8 cellular contexts compared by ENCODE assay signal in genomic region chr10:50577681-50578350, GRCh38. TPM values are rescaled to one million over a fixed set of nuclear protein-coding genes. Genes with fewer than 3 reads are reported as not detected.
DNase-seq lines count a peak whose midpoint lies in the region; ATAC-seq, FAIRE-seq and TF ChIP-seq lines count a peak whose summit lies in the region.

No MANE protein-coding gene starts in this region.

- POLR2A ChIA-PET in H1 (lab: Charles Lee; ENCODE audit: partially characterized antibody) = no interaction called here
- POLR2A ChIA-PET in CD8-positive, alpha-beta T cell (lab: Charles Lee) = interaction anchor here (0.6 kb wide), 1 partner anchor 47 kb away, joined by 3 read pairs; no protein-coding TSS in a partner anchor

- H3K36me3 ChIP-seq in H1 (ENCODE audit: control insufficient read depth in 2 of 4, insufficient read depth in 4 of 4, low read length in 3 of 4) = no peaks in the 10 kb centered on the region
- H3K36me3 ChIP-seq in CD8-positive, alpha-beta T cell (ENCODE audit: insufficient read depth, low read length) = no peaks in the 10 kb centered on the region

- DNase-seq in NCI-H2029 (lab: John Stamatoyannopoulos, UW) = peak; percentile 34
- no peak for DNase-seq in H1 (ENCODE audit: low read depth in 1 of 2, low spot score in 2 of 2)
- no peak for DNase-seq in progenitor cell of endocrine pancreas (ENCODE audit: low spot score, unreplicated experiment)
- DNase-seq in amniotic stem cell (lab: John Stamatoyannopoulos, UW) = no peak
- no peak for DNase-seq in CD8-positive, alpha-beta T cell

- no peak overlapping the region for H4K8ac ChIP-seq in H1 (ENCODE audit: extremely low read depth, insufficient read depth, low read length)

- no peaks in the 10 kb centered on the region for H3K27me3 ChIP-seq in H1 (replicated peaks in 1 of 4; ENCODE audit: control insufficient read depth in 3 of 4, extremely low read depth in 1 of 4, insufficient read depth in 3 of 4, low read length in 3 of 4)
- no peaks in the 10 kb centered on the region for H3K27me3 ChIP-seq in CD8-positive, alpha-beta T cell (ENCODE audit: insufficient read depth, low read length)

- no peak overlapping the region for H3K27ac ChIP-seq in H1 (ENCODE audit: low read depth, low read length)
- H3K27ac ChIP-seq in CD8-positive, alpha-beta T cell (ENCODE audit: low read depth, low read length) = no peak overlapping the region

- H4K20me1 ChIP-seq in H1 (replicated peaks in 1 of 2; ENCODE audit: control insufficient read depth in 1 of 2, insufficient read depth in 2 of 2, low read length in 2 of 2) = no peaks in the 10 kb centered on the region

- no peak overlapping the region for H3K18ac ChIP-seq in H1 (ENCODE audit: extremely low read depth, low read length)

- H4K5ac ChIP-seq in H1 (ENCODE audit: insufficient read length, low read depth, low read length) = no peak overlapping the region

- H2AK5ac ChIP-seq in H1 (ENCODE audit: low read depth, low read length) = no peak overlapping the region

- TF ChIP-seq CTCF in H1 (IDR thresholded peaks at IDR 0.05; ENCODE audit: control extremely low read depth in 1 of 3, insufficient read depth in 1 of 3, low read depth in 1 of 3, low read length in 3 of 3) = no peak
- no peak for TF ChIP-seq CTCF in progenitor cell of endocrine pancreas (IDR thresholded peaks at IDR 0.05; ENCODE audit: unreplicated experiment)
- no peak for TF ChIP-seq CTCF in CD8-positive, alpha-beta T cell (IDR thresholded peaks at IDR 0.05)

- H3K14ac ChIP-seq in H1 (ENCODE audit: insufficient read length) = no peak overlapping the region

- H3K79me2 ChIP-seq in H1 (ENCODE audit: control insufficient read depth in 1 of 2, insufficient read depth in 2 of 2, low read length in 2 of 2) = peaks cover 0 to 58% of the 10 kb centered on the region in 2 experiments; a peak in 2 of 4 replicates

- H3K9ac ChIP-seq in H1 (replicated peaks in 1 of 4; ENCODE audit: extremely low read depth in 1 of 4, low read depth in 3 of 4, low read length in 3 of 4) = no peak overlapping the region

- no peak overlapping the region for H2BK5ac ChIP-seq in H1 (ENCODE audit: low read depth, low read length)

- H3K4me1 ChIP-seq in H1 (replicated peaks in 1 of 4; ENCODE audit: control insufficient read depth in 3 of 4, insufficient read depth in 4 of 4, low read length in 3 of 4) = peaks cover 4 to 8% (median 5%) of the 10 kb centered on the region in 4 experiments; a peak in 4 of 7 replicates
- H3K4me1 ChIP-seq in CD8-positive, alpha-beta T cell (ENCODE audit: insufficient read depth, low read length) = no peaks in the 10 kb centered on the region

- H3K4me1 Mint-ChIP-seq in progenitor cell of endocrine pancreas (ENCODE audit: low read depth) = peaks cover 52% of the 10 kb centered on the region
- peaks cover 74% of the 10 kb centered on the region for H3K4me1 Mint-ChIP-seq in CD8-positive, alpha-beta T cell (ENCODE audit: low read depth)

- CTCF ChIA-PET in H1 (lab: Charles Lee; ENCODE audit: partially characterized antibody) = interaction anchor here (0.6 to 5.1 kb wide), 12 partner anchors 8 to 493 kb away, joined by 3 to 30 read pairs (median 8); no protein-coding TSS in a partner anchor
- CTCF ChIA-PET in CD8-positive, alpha-beta T cell (lab: Charles Lee) = interaction anchor here (2.0 kb wide), 1 partner anchor 76 kb away, joined by 5 read pairs; no protein-coding TSS in a partner anchor

- H3K27ac Mint-ChIP-seq in progenitor cell of endocrine pancreas = peak overlapping the region; percentile 68
- H3K27ac Mint-ChIP-seq in CD8-positive, alpha-beta T cell = no peak overlapping the region

- no peak overlapping the region for H2BK120ac ChIP-seq in H1 (replicated peaks; ENCODE audit: low read depth, low read length)

- no peak for TF ChIP-seq POLR2A in H1 (IDR thresholded peaks at IDR 0.05; ENCODE audit: control extremely low read depth in 1 of 2, low read depth in 2 of 2, low read length in 2 of 2)

- H2BK12ac ChIP-seq in H1 (ENCODE audit: low read depth, low read length) = no peak overlapping the region

- ATAC-seq in GM18907 (IDR thresholded peaks at IDR 0.05; ENCODE audit: unreplicated experiment) (peak; percentile 77), HG02840 (IDR thresholded peaks at IDR 0.05; ENCODE audit: low FRiP score, unreplicated experiment) (no peak), HG03571 (IDR thresholded peaks at IDR 0.05; ENCODE audit: unreplicated experiment) (no peak)
- ATAC-seq in CD8-positive, alpha-beta T cell = no peak

- H3K23ac ChIP-seq in H1 (ENCODE audit: insufficient read length) = no peak overlapping the region

- 89% methylated on average over 7 of the region's 7 CpGs; no CpG with 5 or more reads in 1 of the 2 experiments for whole genome bisulfite sequencing in H1 (ENCODE audit: extremely low coverage in 1 of 2, insufficient coverage in 1 of 2, insufficient read length in 1 of 2, insufficient replicate concordance in 2 of 2, low coverage in 1 of 2, low lambda C conversion rate in 2 of 2, missing lambda C conversion rate in 1 of 2), 2 experiments

- intact Hi-C loops in CD8-positive, alpha-beta T cell (cut with DNase I, micrococcal nuclease) = loop anchor here in 1 of 2 experiments (5.0 kb wide), 1 partner anchor 44 kb away; the partner anchor contains the start of gene SGMS1

- H3K4me3 Mint-ChIP-seq in progenitor cell of endocrine pancreas (ENCODE audit: low read depth) = no peak overlapping the region
- H3K4me3 Mint-ChIP-seq in CD8-positive, alpha-beta T cell = no peak overlapping the region

- peaks cover 6% of the 10 kb centered on the region for H3K36me3 Mint-ChIP-seq in progenitor cell of endocrine pancreas (ENCODE audit: insufficient read depth)
- peaks cover 5% of the 10 kb centered on the region for H3K36me3 Mint-ChIP-seq in CD8-positive, alpha-beta T cell

- no peak for TF ChIP-seq EP300 in H1 (IDR thresholded peaks at IDR 0.05; ENCODE audit: borderline replicate concordance in 1 of 2, low read depth in 2 of 2, low read length in 2 of 2)

- H3K4me2 ChIP-seq in H1 (ENCODE audit: insufficient read depth in 1 of 2, low read depth in 2 of 2, low read length in 2 of 2) = no peak overlapping the region

- no peak for TF ChIP-seq RAD21 in H1 (IDR thresholded peaks at IDR 0.05 in 1 of 2, conservative IDR thresholded peaks at IDR 0.05 in 1 of 2; ENCODE audit: low read depth in 2 of 2, low read length in 2 of 2)

- H3K23me2 ChIP-seq in H1 (ENCODE audit: low read depth, low read length) = no peaks in the 10 kb centered on the region

- no peak overlapping the region for H2AFZ ChIP-seq in H1 (ENCODE audit: low read length)

- peaks cover 14% of the 10 kb centered on the region for H3K9me3 Mint-ChIP-seq in progenitor cell of endocrine pancreas (ENCODE audit: low read depth)
- H3K9me3 Mint-ChIP-seq in CD8-positive, alpha-beta T cell = no peaks in the 10 kb centered on the region

- H3K79me1 ChIP-seq in H1 (ENCODE audit: low read depth, low read length) = peaks cover 5% of the 10 kb centered on the region

- no peak overlapping the region for H2BK20ac ChIP-seq in H1 (ENCODE audit: low read length)

- peak; percentile 52 for FAIRE-seq in H1 (lab: Jason Lieb, UNC)

- no peak overlapping the region for H4K91ac ChIP-seq in H1 (replicated peaks; ENCODE audit: insufficient read length, low read length)

- H3K4ac ChIP-seq in H1 (replicated peaks; ENCODE audit: insufficient read length, low read depth, low read length) = no peak overlapping the region

- H2BK15ac ChIP-seq in H1 (ENCODE audit: low read length) = no peak overlapping the region

- H3K4me3 ChIP-seq in H1 (ENCODE audit: extremely low read depth in 1 of 4, insufficient read depth in 2 of 4, low read depth in 3 of 4, low read length in 4 of 4) = no peak overlapping the region
- H3K4me3 ChIP-seq in CD8-positive, alpha-beta T cell (ENCODE audit: low read depth, low read length) = no peak overlapping the region

- no peaks in the 10 kb centered on the region for H3K27me3 Mint-ChIP-seq in progenitor cell of endocrine pancreas
- H3K27me3 Mint-ChIP-seq in CD8-positive, alpha-beta T cell (ENCODE audit: low read depth) = no peaks in the 10 kb centered on the region

- H3K9me3 ChIP-seq in H1 (ENCODE audit: insufficient read depth in 2 of 2, low read depth in 1 of 2, low read length in 1 of 2) = no peaks in the 10 kb centered on the region
- no peaks in the 10 kb centered on the region for H3K9me3 ChIP-seq in CD8-positive, alpha-beta T cell (ENCODE audit: low read length)

- no peak overlapping the region for H3K56ac ChIP-seq in H1 (replicated peaks; ENCODE audit: insufficient read length, low read depth, low read length)

TF ChIP-seq in H1, 55 proteins besides CTCF, POLR2A, EP300 and RAD21 (continues in another document):
- TF ChIP-seq SP4 (IDR thresholded peaks at IDR 0.05; ENCODE audit: low read length) = no peak
- no peak for TF ChIP-seq PHF8 (conservative IDR thresholded peaks at IDR 0.05; ENCODE audit: low read depth, low read length)
- TF ChIP-seq TBP (IDR thresholded peaks at IDR 0.05; ENCODE audit: low read depth, low read length) = no peak
- TF ChIP-seq CHD1 (IDR thresholded peaks at IDR 0.05; ENCODE audit: low read depth, low read length) = no peak
- no peak for TF ChIP-seq ATF2 (IDR thresholded peaks at IDR 0.05; ENCODE audit: low read length)
- no peak for TF ChIP-seq TAF7 (optimal IDR thresholded peaks at IDR 0.05; ENCODE audit: borderline replicate concordance, low read depth, low read length)
- TF ChIP-seq HDAC2 (IDR thresholded peaks at IDR 0.05; ENCODE audit: borderline replicate concordance in 1 of 2, low read depth in 2 of 2, low read length in 2 of 2) = no peak
- no peak for TF ChIP-seq CBX5 (IDR thresholded peaks at IDR 0.05; ENCODE audit: low read depth, low read length)

RNA-seq across cellular contexts. Expression of gene SGMS1, which starts 45.9 kb away (rescaled TPM):
- 12.7 and 15.6 TPM in 2 replicates for total RNA-seq in H1 (2021; fragmentation: NEBNext Ultra II Directional; extraction: Animal tissue kit (Norgen Biotek cat#: 25700))
- 4.8 and 6.0 TPM in 2 replicates for polyA plus RNA-seq in H1 (2011; rRNA removed)
- polyA plus RNA-seq in H1 (2011; cell fraction: cytosol; rRNA removed) = 6.7 TPM
- 12.3 TPM for polyA plus RNA-seq in H1 (2011; cell fraction: nucleus; rRNA removed)
- polyA plus RNA-seq in H1 (2012, experiment 1 of 2) = 9.0 to 10.5 TPM (median 10.5 TPM) in 4 replicates
- polyA plus RNA-seq in H1 (2012, experiment 2 of 2) = 1.3 TPM
- polyA plus RNA-seq in H1 (2013, experiment 1 of 2) = 8.1 TPM
- 8.7 TPM for polyA plus RNA-seq in H1 (2013, experiment 2 of 2)
- 14.5 and 14.8 TPM in 2 replicates for polyA minus RNA-seq in H1 (2011; rRNA and poly(A)+ RNA removed)
- 14.5 TPM for polyA minus RNA-seq in H1 (2011; cell fraction: cytosol; rRNA and poly(A)+ RNA removed)
- 58.9 TPM for polyA minus RNA-seq in H1 (2011; cell fraction: nucleus; rRNA and poly(A)+ RNA removed)
- total RNA-seq in progenitor cell of endocrine pancreas = 25.0 and 28.5 TPM in 2 replicates
- 10 to 100 TPM; 17.0 to 19.9 TPM for total RNA-seq in CD8-positive, alpha-beta T cell
